In genomic region chr12:52691076-52691764, GRCh38 we compare ENCODE assay signal across 9 cellular contexts. TPM values are rescaled to one million over a fixed set of nuclear protein-coding genes. Genes with fewer than 3 reads are reported as not detected.
DNase-seq lines count a peak whose midpoint lies in the region; ATAC-seq and TF ChIP-seq lines count a peak whose summit lies in the region.
"Had no signal": no experiment of that assay in that cellular context is flagged by ENCODE, and none has a peak within 500 bp of the region (broad histone marks: within the 10 kb centered on the region; RNA-seq: fewer than 3 reads in every experiment).

No MANE protein-coding gene starts in this region.

- peaks cover 11% of the 10 kb centered on the region for H3K4me1 Mint-ChIP-seq in activated naive CD8-positive, alpha-beta T cell treated with anti-CD3 and anti-CD28 coated beads for 36 hours
- peaks cover 10% of the 10 kb centered on the region for H3K4me1 Mint-ChIP-seq in memory B cell

- peak overlapping the region; percentile 71 for H3K4me3 Mint-ChIP-seq in activated naive CD8-positive, alpha-beta T cell treated with anti-CD3 and anti-CD28 coated beads for 36 hours
- peak overlapping the region; percentile 82 for H3K4me3 Mint-ChIP-seq in memory B cell

- no peaks in the 10 kb centered on the region for H3K36me3 Mint-ChIP-seq in activated naive CD8-positive, alpha-beta T cell treated with anti-CD3 and anti-CD28 coated beads for 36 hours
- no peaks in the 10 kb centered on the region for H3K36me3 Mint-ChIP-seq in memory B cell

- H3K36me3 ChIP-seq in RWPE2 (ENCODE audit: low read depth): no peaks in the 10 kb centered on the region

- no peak for TF ChIP-seq CTCF in RWPE2 (IDR thresholded peaks at IDR 0.05; ENCODE audit: poor library complexity, severe bottlenecking)

- DNase-seq in COLO668 (lab: John Stamatoyannopoulos, UW; ENCODE audit: unreplicated experiment) (peak; percentile 32), RWPE2 (ENCODE audit: low spot score) (no peak), memory B cell (ENCODE audit: low spot score in 2 of 2) (peak; percentile 16 to 24), mucosa of gallbladder (ENCODE audit: low spot score) (no peak)
- peak; percentile 57 for DNase-seq in activated naive CD8-positive, alpha-beta T cell treated with anti-CD3 and anti-CD28 coated beads for 36 hours
- peak; percentile 23 to 29 for DNase-seq in stimulated activated CD8-positive, alpha-beta memory T cell treated with anti-CD3 and anti-CD28 coated beads, Interleukin-4, amount 100 ng/mL, for 1 hour (ENCODE audit: low read depth in 2 of 2, low spot score in 1 of 2)

- no peaks in the 10 kb centered on the region for H3K27me3 Mint-ChIP-seq in activated naive CD8-positive, alpha-beta T cell treated with anti-CD3 and anti-CD28 coated beads for 36 hours
- peaks cover 28% of the 10 kb centered on the region for H3K27me3 Mint-ChIP-seq in memory B cell

- no peak overlapping the region for H3K27ac Mint-ChIP-seq in activated naive CD8-positive, alpha-beta T cell treated with anti-CD3 and anti-CD28 coated beads for 36 hours
- H3K27ac Mint-ChIP-seq in memory B cell: no peak overlapping the region

- H3K9me3 ChIP-seq in RWPE2 (ENCODE audit: severe bottlenecking): no peaks in the 10 kb centered on the region

- peaks cover 7% of the 10 kb centered on the region for H3K4me1 ChIP-seq in RWPE2 (ENCODE audit: insufficient read depth, poor library complexity, severe bottlenecking)

- ATAC-seq in RWPE2 (ENCODE audit: low read depth) (peak; percentile 37; the same call in 2 of the 3 replicates), memory B cell (ENCODE audit: low read depth) (peak; percentile 86), GM19452 (IDR thresholded peaks at IDR 0.05; ENCODE audit: unreplicated experiment) (no peak), HG03097 (IDR thresholded peaks at IDR 0.05; ENCODE audit: low FRiP score, unreplicated experiment) (no peak)

- H3K9me3 Mint-ChIP-seq in activated naive CD8-positive, alpha-beta T cell treated with anti-CD3 and anti-CD28 coated beads for 36 hours: no peaks in the 10 kb centered on the region
- no peaks in the 10 kb centered on the region for H3K9me3 Mint-ChIP-seq in memory B cell

- H3K27me3 ChIP-seq in RWPE2 (ENCODE audit: insufficient read depth, poor library complexity, severe bottlenecking): peaks cover 4% of the 10 kb centered on the region

- no peak overlapping the region for H3K27ac ChIP-seq in RWPE2 (ENCODE audit: poor library complexity, severe bottlenecking)

- peak overlapping the region; percentile 7 for H3K4me3 ChIP-seq in RWPE2 (ENCODE audit: severe bottlenecking)

RNA-seq across cellular contexts. Expression of gene KRT1, which starts 11.0 kb away (rescaled TPM):
- not detected for total RNA-seq in activated naive CD8-positive, alpha-beta T cell treated with anti-CD3 and anti-CD28 coated beads for 36 hours
- 2.9 TPM for total RNA-seq in mucosa of gallbladder

RNA-seq across cellular contexts. Expression of gene KRT77, which starts 12.1 kb away (rescaled TPM):
- total RNA-seq in activated naive CD8-positive, alpha-beta T cell treated with anti-CD3 and anti-CD28 coated beads for 36 hours: not detected
- total RNA-seq in mucosa of gallbladder: not detected

RNA-seq across cellular contexts. Expression of gene KRT2, which starts 39.2 kb away (rescaled TPM):
- total RNA-seq in activated naive CD8-positive, alpha-beta T cell treated with anti-CD3 and anti-CD28 coated beads for 36 hours: not detected
- total RNA-seq in mucosa of gallbladder: not detected
- total RNA-seq: temporal lobe had no signal

Comparison
In these comparisons a context has a peak if more than half of its experiments do, and no peak if none do; other contexts are left out.
1. DNase-seq: peak in COLO668 (single experiment), activated naive CD8-positive, alpha-beta T cell treated with anti-CD3 and anti-CD28 coated beads for 36 hours (single experiment), memory B cell (2 of 2) and stimulated activated CD8-positive, alpha-beta memory T cell treated with anti-CD3 and anti-CD28 coated beads, Interleukin-4, amount 100 ng/mL, for 1 hour (2 of 2); none in RWPE2 (single experiment) and mucosa of gallbladder (single experiment).
2. ATAC-seq: peak in RWPE2 (single experiment) and memory B cell (single experiment); none in GM19452 (single experiment) and HG03097 (single experiment).